1 cellular context compared by ENCODE assay signal in the genomic region with DNA sequence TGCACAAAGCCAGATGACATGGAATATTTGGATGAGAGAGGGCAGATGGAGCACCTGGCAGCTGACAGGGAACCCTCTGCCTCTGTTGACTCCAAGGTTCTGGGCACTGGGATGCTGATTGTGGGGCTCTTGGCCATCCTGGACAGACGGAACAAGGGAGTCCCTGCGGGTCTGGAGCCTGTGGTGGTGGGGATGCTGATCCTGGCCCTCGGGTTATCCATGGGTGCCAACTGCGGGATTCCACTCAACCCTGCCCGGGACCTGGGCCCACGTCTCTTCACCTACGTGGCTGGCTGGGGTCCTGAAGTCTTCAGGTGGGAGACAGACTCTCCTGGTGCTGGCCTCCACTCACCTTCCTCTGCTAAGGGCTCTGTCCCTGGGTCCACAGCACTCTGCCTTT.
TF ChIP-seq lines count a peak whose summit lies in the region.

No MANE protein-coding gene starts in this region.

TF ChIP-seq in IMR-90, 13 proteins besides CTCF, POLR2A, EP300 and RAD21:
- TF ChIP-seq RFX5 (IDR thresholded peaks at IDR 0.05; ENCODE audit: low read depth, low read length) (no peak), MAFK (IDR thresholded peaks at IDR 0.05; ENCODE audit: low read depth, low read length) (no peak), CHD1 (IDR thresholded peaks at IDR 0.05; ENCODE audit: low read depth, low read length) (no peak), SMC3 (IDR thresholded peaks at IDR 0.05; ENCODE audit: low read depth, low read length) (no peak), RCOR1 (IDR thresholded peaks at IDR 0.05; ENCODE audit: insufficient replicate concordance, low read length) (no peak), BHLHE40 (IDR thresholded peaks at IDR 0.05; ENCODE audit: low read depth, low read length) (no peak), MAZ (IDR thresholded peaks at IDR 0.05; ENCODE audit: borderline replicate concordance, low read depth, low read length) (no peak), NFE2L2 (IDR thresholded peaks at IDR 0.05; ENCODE audit: low read depth, low read length) (no peak)
- TF ChIP-seq, protein P1, sequence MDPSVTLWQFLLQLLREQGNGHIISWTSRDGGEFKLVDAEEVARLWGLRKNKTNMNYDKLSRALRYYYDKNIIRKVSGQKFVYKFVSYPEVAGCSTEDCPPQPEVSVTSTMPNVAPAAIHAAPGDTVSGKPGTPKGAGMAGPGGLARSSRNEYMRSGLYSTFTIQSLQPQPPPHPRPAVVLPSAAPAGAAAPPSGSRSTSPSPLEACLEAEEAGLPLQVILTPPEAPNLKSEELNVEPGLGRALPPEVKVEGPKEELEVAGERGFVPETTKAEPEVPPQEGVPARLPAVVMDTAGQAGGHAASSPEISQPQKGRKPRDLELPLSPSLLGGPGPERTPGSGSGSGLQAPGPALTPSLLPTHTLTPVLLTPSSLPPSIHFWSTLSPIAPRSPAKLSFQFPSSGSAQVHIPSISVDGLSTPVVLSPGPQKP (IDR thresholded peaks at IDR 0.05; ENCODE audit: borderline replicate concordance, low read depth, low read length): no peak
